10 cellular contexts compared by ENCODE assay signal in the genomic region with DNA sequence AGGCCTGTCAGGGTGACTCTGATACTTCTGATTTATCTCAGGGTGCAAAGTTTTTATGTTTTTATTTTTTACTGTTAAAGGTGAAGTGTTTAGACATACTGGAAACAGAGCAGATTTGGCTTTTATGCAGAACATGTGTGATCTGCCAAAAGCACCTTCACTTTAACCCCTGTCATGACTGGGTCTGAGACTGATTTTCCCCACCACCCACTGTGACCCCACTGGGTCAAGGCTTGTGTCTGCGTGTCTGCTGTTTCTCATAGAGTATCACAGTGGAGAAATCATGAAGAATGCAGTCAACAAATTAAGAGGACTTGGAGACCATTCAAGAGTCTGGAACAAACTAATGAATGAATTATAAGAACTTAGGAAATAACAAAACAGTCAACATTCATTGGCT.
DNase-seq lines count a peak whose midpoint lies in the region; ATAC-seq and TF ChIP-seq lines count a peak whose summit lies in the region.
"Had no signal": no experiment of that assay in that cellular context is flagged by ENCODE, and none has a peak within 500 bp of the region (broad histone marks: within the 10 kb centered on the region; RNA-seq: fewer than 3 reads in every experiment).

No MANE protein-coding gene starts in this region.

- BruUV-seq in PC-3 (replicated peaks; lab: Mats Ljungman, UMichigan), result no TSS peak

- no peaks in the 10 kb centered on the region for H3K9me3 ChIP-seq in Loucy (ENCODE audit: insufficient read depth, low read depth, low read length)
- H3K9me3 ChIP-seq in PC-3 (ENCODE audit: low read length), result no peaks in the 10 kb centered on the region
- H3K9me3 ChIP-seq in esophagus squamous epithelium, result no peaks in the 10 kb centered on the region
- H3K9me3 ChIP-seq in suprapubic skin, result no peaks in the 10 kb centered on the region
- no peaks in the 10 kb centered on the region for H3K9me3 ChIP-seq in testis

- H3K9me2 ChIP-seq in Loucy (replicated peaks; ENCODE audit: low read depth, low read length) (no peaks in the 10 kb centered on the region), PC-3 (replicated peaks; ENCODE audit: low read length) (no peaks in the 10 kb centered on the region)

- POLR2A ChIA-PET in PC-3 (lab: Charles Lee; ENCODE audit: unreplicated experiment), result no interaction called here

- intact Hi-C loops in PC-3 (cut with micrococcal nuclease), result loop anchor here (1.0 to 5.0 kb wide), 3 partner anchors 106 to 167 kb away; a partner anchor contains a TSS
- intact Hi-C loops in esophagus squamous epithelium (cut with DNase I), result loop anchor here (10.0 kb wide), 1 partner anchor 174 kb away; no protein-coding TSS in a partner anchor
- intact Hi-C loops in testis (cut with DNase I; ENCODE audit: low total_unique reads), result no loop called here

- TF ChIP-seq EP300 in suprapubic skin (IDR thresholded peaks at IDR 0.05), result no peak

- H3K4me1 ChIP-seq in Loucy (ENCODE audit: insufficient read depth, low read length, poor library complexity, severe bottlenecking) (peaks cover 7% of the 10 kb centered on the region), PC-3 (ENCODE audit: insufficient read depth, low read length) (peaks cover 21% of the 10 kb centered on the region), esophagus squamous epithelium (peaks cover 0 to 31% (median 5%) of the 10 kb centered on the region in 3 donors), suprapubic skin (peaks cover 31% of the 10 kb centered on the region), testis (no peaks in the 10 kb centered on the region)

- H4K20me1 ChIP-seq in Loucy (ENCODE audit: insufficient read depth, low read length, poor library complexity, severe bottlenecking), result no peaks in the 10 kb centered on the region
- H4K20me1 ChIP-seq in PC-3 (ENCODE audit: low read length), result no peaks in the 10 kb centered on the region

- TF ChIP-seq POLR2A in esophagus squamous epithelium (IDR thresholded peaks at IDR 0.05) (no peak), suprapubic skin (IDR thresholded peaks at IDR 0.05) (no peak), testis (IDR thresholded peaks at IDR 0.05) (no peak)

- no peak overlapping the region for H3K27ac ChIP-seq in PC-3 (ENCODE audit: low read length)
- H3K27ac ChIP-seq in esophagus squamous epithelium, result peak overlapping the region in 3 of 4 donors; percentile 77 to 88 (median 85)
- H3K27ac ChIP-seq in suprapubic skin, result peak overlapping the region; percentile 73
- no peak overlapping the region for H3K27ac ChIP-seq in testis
- H3K27ac ChIP-seq: GM23248 had no signal

- 0% methylated on average over 1 of the region's 1 CpG for WGBS in esophagus squamous epithelium, 2 donors
- 0% methylated on average over 1 of the region's 1 CpG for WGBS in suprapubic skin
- 0% methylated on average over 1 of the region's 1 CpG for WGBS in testis, 2 donors

- no peak for TF ChIP-seq CTCF in Loucy (conservative IDR thresholded peaks at IDR 0.05; ENCODE audit: low read length)
- no peak for TF ChIP-seq CTCF in PC-3 (conservative IDR thresholded peaks at IDR 0.05; ENCODE audit: low read depth, low read length)
- TF ChIP-seq CTCF in esophagus squamous epithelium (IDR thresholded peaks at IDR 0.05), result no peak
- no peak for TF ChIP-seq CTCF in suprapubic skin (IDR thresholded peaks at IDR 0.05)
- TF ChIP-seq CTCF in testis (IDR thresholded peaks at IDR 0.05), result no peak

- no peaks in the 10 kb centered on the region for H3K79me2 ChIP-seq in Loucy (ENCODE audit: insufficient read depth, low read length)
- H3K79me2 ChIP-seq in PC-3 (ENCODE audit: low read length), result no peaks in the 10 kb centered on the region

- H3K9ac ChIP-seq in Loucy (ENCODE audit: low read depth, low read length, poor library complexity, severe bottlenecking) (no peak overlapping the region), PC-3 (ENCODE audit: low read length) (no peak overlapping the region)
- H3K9ac ChIP-seq: GM23248 had no signal

- CTCF ChIA-PET in PC-3 (lab: Charles Lee), result interaction anchor here (1.9 kb wide), 1 partner anchor 34 kb away, joined by 12 read pairs; no protein-coding TSS in a partner anchor

- no peak overlapping the region for H3K4me2 ChIP-seq in Loucy (ENCODE audit: low read depth, low read length, poor library complexity, severe bottlenecking)
- no peak overlapping the region for H3K4me2 ChIP-seq in PC-3 (ENCODE audit: low read length)

- DNase-seq in PC-3 (no peak), esophagus squamous epithelium (lab: John Stamatoyannopoulos, UW) (no peak), suprapubic skin (ENCODE audit: low spot score in 2 of 2) (no peak), testis (no peak), hypothalamus (lab: John Stamatoyannopoulos, UW) (no peak)
- DNase-seq: EL, GM23248 had no signal

- H2AFZ ChIP-seq in Loucy (ENCODE audit: low read length) (peak overlapping the region; percentile 30; the same call in 1 of the 2 replicates), PC-3 (ENCODE audit: low read length) (peak overlapping the region; percentile 76; the same call in 1 of the 2 replicates)
- H2AFZ ChIP-seq: GM23248 had no signal

- no peak for ATAC-seq in PC-3
- no peak for ATAC-seq in GM21786 (IDR thresholded peaks at IDR 0.05; ENCODE audit: unreplicated experiment)
- no peak for ATAC-seq in GM18907 (IDR thresholded peaks at IDR 0.05; ENCODE audit: unreplicated experiment)

- H3K36me3 ChIP-seq in Loucy (ENCODE audit: insufficient read depth, low read length), result no peaks in the 10 kb centered on the region
- H3K36me3 ChIP-seq in PC-3 (ENCODE audit: low read depth, low read length), result no peaks in the 10 kb centered on the region
- H3K36me3 ChIP-seq in esophagus squamous epithelium, result no peaks in the 10 kb centered on the region
- no peaks in the 10 kb centered on the region for H3K36me3 ChIP-seq in suprapubic skin
- H3K36me3 ChIP-seq in testis (ENCODE audit: low read depth, missing control alignments), result no peaks in the 10 kb centered on the region

- H3K27me3 ChIP-seq in Loucy (ENCODE audit: insufficient read depth, low read length, poor library complexity, severe bottlenecking), result no peaks in the 10 kb centered on the region
- H3K27me3 ChIP-seq in PC-3 (ENCODE audit: low read length), result no peaks in the 10 kb centered on the region
- H3K27me3 ChIP-seq in esophagus squamous epithelium, result no peaks in the 10 kb centered on the region
- no peaks in the 10 kb centered on the region for H3K27me3 ChIP-seq in suprapubic skin
- no peaks in the 10 kb centered on the region for H3K27me3 ChIP-seq in testis

- H3K4me3 ChIP-seq in Loucy (ENCODE audit: low read length, poor library complexity, severe bottlenecking), result no peak overlapping the region
- no peak overlapping the region for H3K4me3 ChIP-seq in PC-3 (ENCODE audit: low read length)
- no peak overlapping the region for H3K4me3 ChIP-seq in esophagus squamous epithelium
- H3K4me3 ChIP-seq in suprapubic skin, result no peak overlapping the region
- no peak overlapping the region for H3K4me3 ChIP-seq in testis
- H3K4me3 ChIP-seq: GM23248 had no signal

- no peaks in the 10 kb centered on the region for H3F3A ChIP-seq in Loucy (ENCODE audit: low read depth)
- no peaks in the 10 kb centered on the region for H3F3A ChIP-seq in PC-3 (ENCODE audit: low read length, unreplicated experiment)

Comparison
In these comparisons a context has a peak if more than half of its experiments do, and no peak if none do; other contexts are left out.
1. H3K27ac ChIP-seq: peak in esophagus squamous epithelium (3 of 4) and suprapubic skin (single experiment); none in PC-3 (single experiment) and testis (0 of 2).